1 cellular context compared by ENCODE assay signal in genomic region chr10:103045961-103046360, GRCh38.
TF ChIP-seq lines count a peak whose summit lies in the region.

No MANE protein-coding gene starts in this region.

TF ChIP-seq in K562, 482 proteins besides CTCF, POLR2A, EP300 and RAD21 (continued from another document):
- TF ChIP-seq PHB2 (IDR thresholded peaks at IDR 0.05; ENCODE audit: low read depth) (no peak), ZNF224 (CRISPR knock-in tag; IDR thresholded peaks at IDR 0.05) (no peak), CEBPB (tag; IDR thresholded peaks at IDR 0.05) (0 out of 2 replicates have a peak, but pooled peaks have one; percentile 18), ZNF384 (IDR thresholded peaks at IDR 0.05; ENCODE audit: low read depth, low read length) (no peak), TEAD4 (IDR thresholded peaks at IDR 0.05; ENCODE audit: low read length) (0 out of 2 replicates have a peak, but pooled peaks have one; percentile 43), TEAD4 (CRISPR knock-in tag; IDR thresholded peaks at IDR 0.05; ENCODE audit: borderline replicate concordance) (no peak), ARID2 (IDR thresholded peaks at IDR 0.05) (no peak), CHD2 (IDR thresholded peaks at IDR 0.05; ENCODE audit: low read depth, low read length) (no peak), KDM5B (IDR thresholded peaks at IDR 0.05; ENCODE audit: insufficient replicate concordance, low read depth, low read length) (no peak), NCOR1 (IDR thresholded peaks at IDR 0.05) (peak; percentile 18; the same call in 1 of the 2 replicates), KAT8 (IDR thresholded peaks at IDR 0.05; ENCODE audit: low read depth) (no peak), CBFA2T2 (conservative IDR thresholded peaks at IDR 0.05) (peak; percentile 28; the same call in 1 of the 2 replicates), ETV6 (IDR thresholded peaks at IDR 0.05; ENCODE audit: borderline replicate concordance in 1 of 2, low read depth in 2 of 2, low read length in 1 of 2) (no peak), ETV6 (CRISPR knock-in tag; IDR thresholded peaks at IDR 0.05; ENCODE audit: borderline replicate concordance) (no peak), MCM5 (IDR thresholded peaks at IDR 0.05; ENCODE audit: low read depth) (no peak), CBFA2T3 (IDR thresholded peaks at IDR 0.05) (peak; percentile 65), ZC3H11A (IDR thresholded peaks at IDR 0.05; ENCODE audit: low read depth, low read length) (no peak), GATAD2B (IDR thresholded peaks at IDR 0.05; ENCODE audit: borderline replicate concordance) (no peak)
